1 cellular context compared by ENCODE assay signal in the genomic region with DNA sequence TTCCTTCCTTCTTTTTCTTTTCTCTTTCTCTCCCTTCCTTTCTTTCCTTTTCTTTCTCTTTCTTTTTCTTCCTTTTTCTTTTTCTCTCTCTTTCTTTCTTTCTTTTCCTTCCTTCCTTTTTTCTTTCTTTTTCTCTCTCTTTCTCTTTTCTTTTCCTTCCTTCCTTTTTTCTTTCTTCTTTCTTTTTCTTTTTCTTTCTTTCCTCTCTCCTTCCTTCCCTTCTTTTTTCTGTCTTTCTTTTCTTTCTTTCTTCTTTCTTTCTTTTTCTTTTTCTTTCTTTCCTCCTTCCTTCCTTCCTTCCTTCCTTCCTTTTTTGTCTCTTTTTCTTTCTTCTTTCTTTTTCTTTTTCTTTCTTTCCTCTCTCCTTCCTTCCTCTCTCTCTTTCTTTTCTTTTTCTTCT.
A peak's percentile ranks its signal among the peaks of the same experiment; 100 is the strongest.
TF ChIP-seq lines count a peak whose summit lies in the region.

No MANE protein-coding gene starts in this region.

TF ChIP-seq in K562, 482 proteins besides CTCF, POLR2A, EP300 and RAD21 (continued from another document):
- TF ChIP-seq, protein P1, sequence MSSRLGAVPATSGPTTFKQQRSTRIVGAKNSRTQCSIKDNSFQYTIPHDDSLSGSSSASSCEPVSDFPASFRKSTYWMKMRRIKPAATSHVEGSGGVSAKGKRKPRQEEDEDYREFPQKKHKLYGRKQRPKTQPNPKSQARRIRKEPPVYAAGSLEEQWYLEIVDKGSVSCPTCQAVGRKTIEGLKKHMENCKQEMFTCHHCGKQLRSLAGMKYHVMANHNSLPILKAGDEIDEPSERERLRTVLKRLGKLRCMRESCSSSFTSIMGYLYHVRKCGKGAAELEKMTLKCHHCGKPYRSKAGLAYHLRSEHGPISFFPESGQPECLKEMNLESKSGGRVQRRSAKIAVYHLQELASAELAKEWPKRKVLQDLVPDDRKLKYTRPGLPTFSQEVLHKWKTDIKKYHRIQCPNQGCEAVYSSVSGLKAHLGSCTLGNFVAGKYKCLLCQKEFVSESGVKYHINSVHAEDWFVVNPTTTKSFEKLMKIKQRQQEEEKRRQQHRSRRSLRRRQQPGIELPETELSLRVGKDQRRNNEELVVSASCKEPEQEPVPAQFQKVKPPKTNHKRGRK (tag; IDR thresholded peaks at IDR 0.05), result peak; percentile 92
